ENCODE assay signal across 18 cellular contexts in genomic region chr13:42685762-42686560, GRCh38.
DNase-seq lines count a peak whose midpoint lies in the region; ATAC-seq, FAIRE-seq and TF ChIP-seq lines count a peak whose summit lies in the region.
"Had no signal": no experiment of that assay in that cellular context is flagged by ENCODE, and none has a peak within 500 bp of the region (broad histone marks: within the 10 kb centered on the region; RNA-seq: fewer than 3 reads in every experiment).

No MANE protein-coding gene starts in this region.

- no peak for FAIRE-seq in A549 (lab: Jason Lieb, UNC)
- FAIRE-seq: GM12878, GM18507 had no signal

- no peaks in the 10 kb centered on the region for H3K27me3 ChIP-seq in cardiac muscle cell
- no peaks in the 10 kb centered on the region for H3K27me3 ChIP-seq in right atrium auricular region
- no peaks in the 10 kb centered on the region for H3K27me3 ChIP-seq in hepatocyte
- H3K27me3 ChIP-seq: BLaER1 treated with 17β-estradiol and CSF1 and Interleukin-3, amounts not matched to agents 10 nM and 100 nM had no signal

- POLR2A ChIA-PET in A549 (lab: Yijun Ruan, JAX), result no interaction called here

- H3K9me3 ChIP-seq in cardiac muscle cell (ENCODE audit: low read depth) (no peaks in the 10 kb centered on the region), right atrium auricular region (peaks cover 0 to 10% of the 10 kb centered on the region in 2 donors), A549 (no peaks in the 10 kb centered on the region), hepatocyte (ENCODE audit: low read depth) (no peaks in the 10 kb centered on the region)

- WGBS in A549 (ENCODE audit: missing lambda C conversion rate), result 45% methylated on average over 4 of the region's 4 CpGs
- WGBS in hepatocyte (ENCODE audit: low lambda C conversion rate, missing lambda C conversion rate), result 86% methylated on average over 4 of the region's 4 CpGs

- CTCF ChIA-PET in A549 (lab: Yijun Ruan, JAX), result no interaction called here

- H3K36me3 ChIP-seq in cardiac muscle cell (no peaks in the 10 kb centered on the region), right atrium auricular region (no peaks in the 10 kb centered on the region), hepatocyte (replicated peaks; ENCODE audit: insufficient read depth, low read depth) (no peaks in the 10 kb centered on the region)
- H3K36me3 ChIP-seq: BLaER1 treated with 17β-estradiol and CSF1 and Interleukin-3, amounts not matched to agents 10 nM and 100 nM had no signal

- TF ChIP-seq RAD21 in A549 (conservative IDR thresholded peaks at IDR 0.05 in 1 of 2, IDR thresholded peaks at IDR 0.05 in 1 of 2), result no peak

- no peak for TF ChIP-seq POLR2A in A549 (IDR thresholded peaks at IDR 0.05; ENCODE audit: low read length)

- DNase-seq in cardiac muscle cell (ENCODE audit: low read depth in 1 of 2, low spot score in 1 of 2) (peak in 1 of 2 donors; percentile 42), right atrium auricular region (ENCODE audit: low spot score) (no peak), A549 (ENCODE audit: low read depth in 1 of 2, low spot score in 1 of 2) (no peak), amniotic epithelial cell (ENCODE audit: low read depth) (peak; percentile 98), hepatocyte (ENCODE audit: low spot score) (peak; percentile 15), GM03348 (ENCODE audit: low spot score) (no peak)
- no peak for DNase-seq in activated CD4-positive, alpha-beta T cell treated with anti-CD3 and anti-CD28 coated beads, Interleukin-2, amount 50 U/mL, for 4 hours
- DNase-seq: 8988T; ACHN; Calu3; CD4-positive, CD25-positive, alpha-beta regulatory T cell; DMS 273 treated with DMSO at 0.1 percent for 48 hours; H7 had no signal

- no peak for TF ChIP-seq EP300 in A549 (IDR thresholded peaks at IDR 0.05)

- no peak overlapping the region for H3K4me3 ChIP-seq in cardiac muscle cell
- no peak overlapping the region for H3K4me3 ChIP-seq in right atrium auricular region
- no peak overlapping the region for H3K4me3 ChIP-seq in A549
- no peak overlapping the region for H3K4me3 ChIP-seq in hepatocyte
- H3K4me3 ChIP-seq: BLaER1 treated with 17β-estradiol and CSF1 and Interleukin-3, amounts not matched to agents 10 nM and 100 nM; GM12878; GM23338 had no signal

- no peak overlapping the region for H3K4me2 ChIP-seq in A549
- peak overlapping the region; percentile 26 for H3K4me2 ChIP-seq in hepatocyte
- H3K4me2 ChIP-seq: BLaER1 treated with 17β-estradiol and CSF1 and Interleukin-3, amounts not matched to agents 10 nM and 100 nM; GM23338 had no signal

- no peak overlapping the region for H2AFZ ChIP-seq in hepatocyte
- H2AFZ ChIP-seq: GM23338 had no signal

- peaks cover 32% of the 10 kb centered on the region for H3K4me1 ChIP-seq in cardiac muscle cell (ENCODE audit: low read depth)
- H3K4me1 ChIP-seq in right atrium auricular region, result peaks cover 0 to 6% of the 10 kb centered on the region in 2 donors
- no peaks in the 10 kb centered on the region for H3K4me1 ChIP-seq in A549
- H3K4me1 ChIP-seq in hepatocyte (ENCODE audit: insufficient read depth), result no peaks in the 10 kb centered on the region
- H3K4me1 ChIP-seq: BLaER1 treated with 17β-estradiol and CSF1 and Interleukin-3, amounts not matched to agents 10 nM and 100 nM had no signal

- H4K20me1 ChIP-seq in hepatocyte (ENCODE audit: insufficient read depth, poor library complexity, severe bottlenecking), result no peaks in the 10 kb centered on the region
- H4K20me1 ChIP-seq: BLaER1 treated with 17β-estradiol and CSF1 and Interleukin-3, amounts not matched to agents 10 nM and 100 nM had no signal

- no peaks in the 10 kb centered on the region for H3K9me2 ChIP-seq in hepatocyte (replicated peaks; ENCODE audit: insufficient read depth)

- H3K79me2 ChIP-seq in hepatocyte, result no peaks in the 10 kb centered on the region

- ATAC-seq in A549 (no peak), GM18519 (IDR thresholded peaks at IDR 0.05; ENCODE audit: low FRiP score, unreplicated experiment) (no peak)
- ATAC-seq: GM12878, GM23338 had no signal

- H3K27ac ChIP-seq in cardiac muscle cell, result peak overlapping the region; percentile 38
- H3K27ac ChIP-seq in right atrium auricular region, result peak overlapping the region in 1 of 2 donors; percentile 86
- no peak overlapping the region for H3K27ac ChIP-seq in A549
- peak overlapping the region; percentile 32 for H3K27ac ChIP-seq in hepatocyte
- H3K27ac ChIP-seq: BLaER1 treated with 17β-estradiol and CSF1 and Interleukin-3, amounts not matched to agents 10 nM and 100 nM had no signal

- TF ChIP-seq CTCF in cardiac muscle cell (IDR thresholded peaks at IDR 0.05; ENCODE audit: low read depth, low read length) (no peak), right atrium auricular region (IDR thresholded peaks at IDR 0.05) (no peak), A549 (IDR thresholded peaks at IDR 0.05) (no peak), hepatocyte (IDR thresholded peaks at IDR 0.05; ENCODE audit: poor library complexity) (no peak)

TF ChIP-seq in A549, 52 proteins besides CTCF, POLR2A, EP300 and RAD21:
- TF ChIP-seq ELK1 (IDR thresholded peaks at IDR 0.05; ENCODE audit: low read depth, low read length) (no peak), USF2 (IDR thresholded peaks at IDR 0.05) (no peak), MAFK (IDR thresholded peaks at IDR 0.05; ENCODE audit: partially characterized antibody) (peak; percentile 6)

Comparison
In these comparisons a context has a peak if more than half of its experiments do, and no peak if none do; other contexts are left out.
1. DNase-seq: peak in amniotic epithelial cell (single experiment) and hepatocyte (single experiment); none in right atrium auricular region (single experiment), A549 (0 of 2), GM03348 (single experiment) and activated CD4-positive, alpha-beta T cell treated with anti-CD3 and anti-CD28 coated beads, Interleukin-2, amount 50 U/mL, for 4 hours (0 of 2).
2. H3K27ac ChIP-seq: peak in cardiac muscle cell (single experiment) and hepatocyte (single experiment); none in A549 (0 of 2).